2 cellular contexts compared by ENCODE assay signal in genomic region chr4:119626943-119627266, GRCh38.
TF ChIP-seq lines count a peak whose summit lies in the region.

No MANE protein-coding gene starts in this region.

TF ChIP-seq in SK-N-SH, 30 proteins besides CTCF, POLR2A, EP300 and RAD21 (continued from another document):
- TF ChIP-seq TAF1 (IDR thresholded peaks at IDR 0.05; ENCODE audit: borderline replicate concordance, low read depth, low read length): no peak

TF ChIP-seq in SK-N-SH treated with all-trans-retinoic acid at 6 μM for 48 hours, 23 proteins besides CTCF, POLR2A, EP300 and RAD21 (continued from another document):
- TF ChIP-seq TSHZ2 (CRISPR knock-in tag; IDR thresholded peaks at IDR 0.05) (no peak), BACH2 (CRISPR knock-in tag; IDR thresholded peaks at IDR 0.05; ENCODE audit: borderline replicate concordance) (no peak), ISL1 (CRISPR knock-in tag; IDR thresholded peaks at IDR 0.05) (no peak), CSRNP3 (CRISPR knock-in tag; IDR thresholded peaks at IDR 0.05) (no peak), TCF4 (CRISPR knock-in tag; IDR thresholded peaks at IDR 0.05; ENCODE audit: borderline replicate concordance) (no peak), SNAI2 (CRISPR knock-in tag; IDR thresholded peaks at IDR 0.05) (no peak), OSR1 (CRISPR knock-in tag; IDR thresholded peaks at IDR 0.05) (no peak), ZNF8 (CRISPR knock-in tag; IDR thresholded peaks at IDR 0.05) (no peak)
TF ChIP-seq in SK-N-SH treated with all-trans-retinoic acid at 6 μM for 48 hours: peak in this region for 0.
